In the genomic region with DNA sequence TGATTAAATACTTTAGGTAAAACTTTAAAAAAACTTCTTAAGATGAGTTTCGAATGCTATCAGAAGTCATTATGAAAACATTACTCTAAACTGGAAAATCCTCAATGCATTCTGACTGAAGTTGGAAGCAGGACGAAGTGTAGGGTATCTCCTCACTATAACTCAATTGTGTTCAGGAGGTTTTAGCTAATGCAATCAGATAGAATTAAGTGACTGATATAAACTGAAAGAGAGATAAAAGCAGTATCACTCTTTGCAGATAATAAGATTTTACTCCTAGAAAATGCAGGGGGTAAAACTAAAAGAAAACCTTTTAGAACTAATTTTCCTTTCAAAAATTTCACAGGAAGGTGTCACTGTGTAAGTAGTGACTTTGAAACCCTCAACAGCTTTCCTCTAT, we compare ENCODE assay signal across 2 cellular contexts.
TF ChIP-seq lines count a peak whose summit lies in the region.

No MANE protein-coding gene starts in this region.

TF ChIP-seq in SK-N-SH treated with all-trans-retinoic acid at 6 μM for 48 hours, 23 proteins besides CTCF, POLR2A, EP300 and RAD21:
- TF ChIP-seq ISL1 (CRISPR knock-in tag; IDR thresholded peaks at IDR 0.05) (peak; percentile 56), BACH2 (CRISPR knock-in tag; IDR thresholded peaks at IDR 0.05; ENCODE audit: borderline replicate concordance) (no peak), ZC3H10 (CRISPR knock-in tag; IDR thresholded peaks at IDR 0.05) (no peak), PPARA (CRISPR knock-in tag; IDR thresholded peaks at IDR 0.05; ENCODE audit: borderline replicate concordance) (no peak)

TF ChIP-seq in SK-N-SH, 30 proteins besides CTCF, POLR2A, EP300 and RAD21:
- no peak for TF ChIP-seq RXRA (IDR thresholded peaks at IDR 0.05; ENCODE audit: borderline replicate concordance, low read depth)
- no peak for TF ChIP-seq IRF3 (IDR thresholded peaks at IDR 0.05; ENCODE audit: low read depth, low read length)
- no peak for TF ChIP-seq SIN3A (IDR thresholded peaks at IDR 0.05; ENCODE audit: borderline replicate concordance, low read depth, low read length)
- no peak for TF ChIP-seq FOXM1 (IDR thresholded peaks at IDR 0.05; ENCODE audit: low read depth)
- no peak for TF ChIP-seq RFX5 (IDR thresholded peaks at IDR 0.05; ENCODE audit: low read length)
